Comparison of ENCODE assay signal across 11 cellular contexts in genomic region chr4:66048861-66049260, GRCh38.
"Had no signal": no experiment of that assay in that cellular context is flagged by ENCODE, and none has a peak within 500 bp of the region (broad histone marks: within the 10 kb centered on the region; RNA-seq: fewer than 3 reads in every experiment).

No MANE protein-coding gene starts in this region.

- H3K4me3 ChIP-seq: cardiac muscle cell, tibial nerve, vagina had no signal

- H3K9me3 ChIP-seq: tibial nerve, vagina had no signal

- DNase-seq: activated CD4-positive, alpha-beta T cell treated with anti-CD3 and anti-CD28 coated beads, Interleukin-2, amount 50 U/mL, for 4 hours; activated CD4-positive, CD25-positive, alpha-beta regulatory T cell treated with anti-CD3 and anti-CD28 coated beads, Interleukin-2, amount 50 U/mL, for 72 hours; activated CD8-positive, alpha-beta memory T cell treated with anti-CD3 and anti-CD28 coated beads, Interleukin-2, amount 10 ng/mL, durations not matched to agents 7 days and 5 days; activated effector memory CD4-positive, alpha-beta T cell treated with Interleukin-2 at 50 U/mL for 16 hours; activated T-cell treated with anti-CD3 and anti-CD28 coated beads, Interleukin-2, amount 50 U/mL, for 24 hours; amygdala; hippocampal formation; retina had no signal

- H3K4me1 ChIP-seq: tibial nerve, vagina had no signal

- H3K36me3 ChIP-seq: cardiac muscle cell, tibial nerve, vagina had no signal

- H3K27ac ChIP-seq: cardiac muscle cell, tibial nerve, vagina had no signal

- H3K27me3 ChIP-seq: cardiac muscle cell, tibial nerve, vagina had no signal
